Comparison of ENCODE assay signal across 8 cellular contexts in the genomic region with DNA sequence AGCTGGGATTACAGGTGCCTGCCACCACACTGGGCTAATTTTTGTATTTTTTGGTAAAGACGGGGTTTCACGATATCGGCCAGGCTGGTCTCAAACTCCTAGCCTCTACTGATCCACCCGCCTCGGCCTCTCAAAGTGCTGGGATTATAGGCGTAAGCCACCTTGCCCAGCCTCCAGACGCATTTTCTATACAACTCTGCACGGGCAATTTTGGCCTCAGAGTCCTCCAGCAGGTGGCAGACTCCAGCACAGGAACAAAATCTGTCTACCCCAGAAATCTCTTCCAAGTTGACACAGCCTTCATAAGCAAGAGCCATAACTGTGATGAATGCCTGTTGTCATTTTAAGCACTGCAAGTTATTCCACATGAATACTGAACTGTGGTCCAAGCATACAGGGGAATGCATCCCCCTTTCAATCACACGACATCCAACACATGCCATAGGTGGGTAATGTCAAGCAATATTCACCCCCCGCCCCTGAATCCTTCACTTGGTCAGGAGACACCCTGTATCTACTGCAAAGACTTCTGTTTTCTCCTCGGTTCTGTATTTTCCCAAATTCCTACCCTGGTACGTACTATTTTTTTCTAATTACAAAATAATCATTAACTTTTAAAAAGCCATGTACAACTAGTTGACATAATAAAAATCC. TPM values are rescaled to one million over a fixed set of nuclear protein-coding genes. Genes with fewer than 3 reads are reported as not detected.
DNase-seq lines count a peak whose midpoint lies in the region; TF ChIP-seq lines count a peak whose summit lies in the region.

No MANE protein-coding gene starts in this region.

- H2AK5ac ChIP-seq in H9 (ENCODE audit: insufficient read length, low read length) (no peak overlapping the region), neuronal stem cell (ENCODE audit: low read depth, low read length) (no peak overlapping the region)

- H3K9me2 ChIP-seq in Loucy (replicated peaks; ENCODE audit: low read depth, low read length) = no peaks in the 10 kb centered on the region

- H3K79me1 ChIP-seq in H9 (ENCODE audit: insufficient read depth, low read depth, low read length, poor library complexity, severe bottlenecking) (no peaks in the 10 kb centered on the region), neuronal stem cell (ENCODE audit: low read depth, low read length) (no peaks in the 10 kb centered on the region)

- no peaks in the 10 kb centered on the region for H3K27me3 Mint-ChIP-seq in H9 (ENCODE audit: low read depth)
- peaks cover 2% of the 10 kb centered on the region for H3K27me3 Mint-ChIP-seq in activated CD4-positive, alpha-beta T cell treated with anti-CD3 and anti-CD28 coated beads, Interleukin-2, amount 10 ng/mL, durations not matched to agents 24 days and 14 days

- H3K9me3 ChIP-seq in H9 (ENCODE audit: control insufficient read depth, low read depth, low read length) (no peaks in the 10 kb centered on the region), Loucy (ENCODE audit: insufficient read depth, low read depth, low read length) (no peaks in the 10 kb centered on the region), fibroblast of lung (ENCODE audit: control insufficient read depth, insufficient read depth, low read depth, low read length) (no peaks in the 10 kb centered on the region), neuronal stem cell (replicated peaks in 1 of 2; ENCODE audit: control insufficient read depth in 2 of 2, insufficient read depth in 1 of 2, low read depth in 1 of 2, low read length in 2 of 2) (peaks cover 0 to 2% of the 10 kb centered on the region in 2 donors)

- CTCF ChIA-PET in GM10248 (lab: Yijun Ruan, JAX) = interaction anchor here (0.8 to 14.5 kb wide), 13 partner anchors 10 to 262 kb away, joined by 3 to 220 read pairs (median 4); no protein-coding TSS in a partner anchor

- H2BK12ac ChIP-seq in H9 (ENCODE audit: insufficient read length, low read depth, low read length) (no peak overlapping the region), neuronal stem cell (ENCODE audit: low read length) (no peak overlapping the region)

- DNase-seq in ACHN (peak; percentile 49), GM10248 (ENCODE audit: extremely low spot score) (peak; percentile 56), H9 (peak; percentile 43), fibroblast of lung (ENCODE audit: low read depth in 2 of 2) (peak in 1 of 2 donors; percentile 42), neuronal stem cell (ENCODE audit: low spot score) (no peak)
- DNase-seq in activated CD4-positive, alpha-beta T cell treated with anti-CD3 and anti-CD28 coated beads, Interleukin-2, amount 10 ng/mL, durations not matched to agents 24 days and 14 days = peak; percentile 74
- peak; percentile 1 for DNase-seq in stimulated activated CD8-positive, alpha-beta memory T cell treated with anti-CD3 and anti-CD28 coated beads, Interleukin-15, amount 100 ng/mL, for 1 hour (ENCODE audit: low read depth)

- H3K18ac ChIP-seq in H9 (ENCODE audit: insufficient read length, low read depth, low read length) (no peak overlapping the region), neuronal stem cell (ENCODE audit: low read length) (no peak overlapping the region)

- intact Hi-C loops in activated CD4-positive, alpha-beta T cell treated with anti-CD3 and anti-CD28 coated beads, Interleukin-2, amount 10 ng/mL, durations not matched to agents 24 days and 14 days (cut with micrococcal nuclease) = loop anchor here (2.0 kb wide), 1 partner anchor 949 kb away; no protein-coding TSS in a partner anchor

- H3K23me2 ChIP-seq in H9 (ENCODE audit: insufficient read length, low read depth, low read length, poor library complexity, severe bottlenecking) = no peaks in the 10 kb centered on the region

- H3K4me2 ChIP-seq in H9 (ENCODE audit: insufficient read depth, insufficient read length, low read length) (no peak overlapping the region), Loucy (ENCODE audit: low read depth, low read length, poor library complexity, severe bottlenecking) (no peak overlapping the region), fibroblast of lung (ENCODE audit: extremely low read depth, insufficient read depth, low read length) (no peak overlapping the region), neuronal stem cell (ENCODE audit: insufficient read depth, low read length, poor library complexity, severe bottlenecking) (no peak overlapping the region)

- H3K56ac ChIP-seq in H9 (ENCODE audit: insufficient read length, low read depth, low read length) = no peak overlapping the region

- H4K8ac ChIP-seq in H9 (replicated peaks; ENCODE audit: insufficient read length, low read depth, low read length) = no peak overlapping the region
- H4K8ac ChIP-seq in neuronal stem cell (ENCODE audit: low read depth, low read length) = no peak overlapping the region

- no peak overlapping the region for H2BK120ac ChIP-seq in H9 (ENCODE audit: low read depth, low read length, poor library complexity, severe bottlenecking)
- H2BK120ac ChIP-seq in neuronal stem cell (ENCODE audit: low read depth, low read length) = no peak overlapping the region

- H2AFZ ChIP-seq in H9 (ENCODE audit: low read length) (no peak overlapping the region), Loucy (ENCODE audit: low read length) (no peak overlapping the region), fibroblast of lung (ENCODE audit: low read length) (no peak overlapping the region), neuronal stem cell (ENCODE audit: low read length) (no peak overlapping the region)

- H3K79me2 ChIP-seq in H9 (ENCODE audit: insufficient read depth, low read length) (no peaks in the 10 kb centered on the region), Loucy (ENCODE audit: insufficient read depth, low read length) (no peaks in the 10 kb centered on the region), fibroblast of lung (ENCODE audit: control insufficient read depth, insufficient read depth, low read length) (no peaks in the 10 kb centered on the region)

- no peak overlapping the region for H2BK5ac ChIP-seq in H9 (ENCODE audit: insufficient read length, low read length)
- H2BK5ac ChIP-seq in neuronal stem cell (ENCODE audit: low read length) = no peak overlapping the region

- H3K14ac ChIP-seq in H9 (ENCODE audit: insufficient read depth, low read length) (no peak overlapping the region), neuronal stem cell (ENCODE audit: low read length) (no peak overlapping the region)

- H3K23ac ChIP-seq in H9 (ENCODE audit: insufficient read length, low read depth, low read length) (no peak overlapping the region), neuronal stem cell (ENCODE audit: low read depth, low read length, poor library complexity) (no peak overlapping the region)

- H3K27ac ChIP-seq in H9 (ENCODE audit: insufficient read length, low read depth, low read length) = no peak overlapping the region
- H3K27ac ChIP-seq in fibroblast of lung (ENCODE audit: insufficient read depth, low read length) = no peak overlapping the region
- H3K27ac ChIP-seq in neuronal stem cell (replicated peaks; ENCODE audit: low read length) = no peak overlapping the region

- H3K27ac Mint-ChIP-seq in H9 = no peak overlapping the region
- no peak overlapping the region for H3K27ac Mint-ChIP-seq in activated CD4-positive, alpha-beta T cell treated with anti-CD3 and anti-CD28 coated beads, Interleukin-2, amount 10 ng/mL, durations not matched to agents 24 days and 14 days

- POLR2A ChIA-PET in GM10248 (lab: Yijun Ruan, JAX) = no interaction called here

- H3K27me3 ChIP-seq in H9 (ENCODE audit: insufficient read depth, low read length) = no peaks in the 10 kb centered on the region
- no peaks in the 10 kb centered on the region for H3K27me3 ChIP-seq in Loucy (ENCODE audit: insufficient read depth, low read length, poor library complexity, severe bottlenecking)
- no peaks in the 10 kb centered on the region for H3K27me3 ChIP-seq in fibroblast of lung (ENCODE audit: control insufficient read depth, insufficient read depth, low read length)
- no peaks in the 10 kb centered on the region for H3K27me3 ChIP-seq in neuronal stem cell (ENCODE audit: control insufficient read depth in 3 of 3, insufficient read depth in 3 of 3, low read depth in 1 of 3, low read length in 3 of 3)

- in situ Hi-C loops in ACHN (cut with HindIII; ENCODE audit: low pct_ligation_motif_present, low pct_unique_long_range_greater_than_20kb, low sequenced_read_pairs) = loop anchor here (25.0 kb wide), 1 partner anchor 182 kb away; no protein-coding TSS in a partner anchor

- H3F3A ChIP-seq in Loucy (ENCODE audit: low read depth) = no peaks in the 10 kb centered on the region

- H4K20me1 ChIP-seq in H9 (ENCODE audit: control insufficient read depth, insufficient read depth, insufficient read length) (no peaks in the 10 kb centered on the region), Loucy (ENCODE audit: insufficient read depth, low read length, poor library complexity, severe bottlenecking) (no peaks in the 10 kb centered on the region), fibroblast of lung (ENCODE audit: control insufficient read depth, extremely low read depth, insufficient read depth, low read length) (no peaks in the 10 kb centered on the region)

- no peak overlapping the region for H3T11ph ChIP-seq in H9 (ENCODE audit: low read length)

- no peak overlapping the region for H3K9ac ChIP-seq in H9 (ENCODE audit: extremely low read depth, insufficient read length, low read length)
- no peak overlapping the region for H3K9ac ChIP-seq in Loucy (ENCODE audit: low read depth, low read length, poor library complexity, severe bottlenecking)
- H3K9ac ChIP-seq in fibroblast of lung (ENCODE audit: insufficient read depth, low read length) = no peak overlapping the region
- no peak overlapping the region for H3K9ac ChIP-seq in neuronal stem cell (ENCODE audit: low read depth, low read length, poor library complexity)

- H3K4me3 Mint-ChIP-seq in H9 = no peak overlapping the region
- no peak overlapping the region for H3K4me3 Mint-ChIP-seq in activated CD4-positive, alpha-beta T cell treated with anti-CD3 and anti-CD28 coated beads, Interleukin-2, amount 10 ng/mL, durations not matched to agents 24 days and 14 days

- WGBS in H9 (ENCODE audit: extremely low coverage, insufficient read length, low lambda C conversion rate) = 100% methylated on average over 2 of the region's 12 CpGs
- WGBS in neuronal stem cell (ENCODE audit: extremely low coverage in 2 of 2, insufficient read length in 2 of 2, insufficient replicate concordance in 1 of 2), 2 donors = 100% methylated on average over 1 of the region's 12 CpGs; no CpG with 5 or more reads in 1 of the 2 donors

- H3K4me1 ChIP-seq in H9 (ENCODE audit: insufficient read depth, low read length) = no peaks in the 10 kb centered on the region
- no peaks in the 10 kb centered on the region for H3K4me1 ChIP-seq in Loucy (ENCODE audit: insufficient read depth, low read length, poor library complexity, severe bottlenecking)
- no peaks in the 10 kb centered on the region for H3K4me1 ChIP-seq in fibroblast of lung (ENCODE audit: control insufficient read depth, extremely low read depth, insufficient read depth, low read length)
- H3K4me1 ChIP-seq in neuronal stem cell (ENCODE audit: control insufficient read depth in 2 of 2, insufficient read depth in 1 of 2, low read depth in 1 of 2, low read length in 2 of 2) = no peaks in the 10 kb centered on the region

- H4K5ac ChIP-seq in H9 (ENCODE audit: insufficient read length, low read depth, low read length) = no peak overlapping the region

- no peaks in the 10 kb centered on the region for H3K4me1 Mint-ChIP-seq in H9
- H3K4me1 Mint-ChIP-seq in activated CD4-positive, alpha-beta T cell treated with anti-CD3 and anti-CD28 coated beads, Interleukin-2, amount 10 ng/mL, durations not matched to agents 24 days and 14 days = no peaks in the 10 kb centered on the region

- no peak overlapping the region for H2BK20ac ChIP-seq in H9 (ENCODE audit: low read depth, low read length, poor library complexity, severe bottlenecking)

- H3K4ac ChIP-seq in H9 (ENCODE audit: low read depth, low read length) (no peak overlapping the region), neuronal stem cell (ENCODE audit: low read length) (no peak overlapping the region)

- no peaks in the 10 kb centered on the region for H3K9me3 Mint-ChIP-seq in H9
- H3K9me3 Mint-ChIP-seq in activated CD4-positive, alpha-beta T cell treated with anti-CD3 and anti-CD28 coated beads, Interleukin-2, amount 10 ng/mL, durations not matched to agents 24 days and 14 days = no peaks in the 10 kb centered on the region

- peaks cover 10 to 48% (median 42%) of the 10 kb centered on the region in 3 experiments; a peak in 6 of 7 replicates for H3K36me3 Mint-ChIP-seq in H9 (ENCODE audit: insufficient read depth in 1 of 3, low read depth in 3 of 3)
- H3K36me3 Mint-ChIP-seq in activated CD4-positive, alpha-beta T cell treated with anti-CD3 and anti-CD28 coated beads, Interleukin-2, amount 10 ng/mL, durations not matched to agents 24 days and 14 days (ENCODE audit: low read depth) = no peaks in the 10 kb centered on the region

- no peak overlapping the region for H2BK15ac ChIP-seq in H9 (ENCODE audit: low read depth, low read length)
- no peak overlapping the region for H2BK15ac ChIP-seq in neuronal stem cell (ENCODE audit: low read length)

- peak; percentile 68 for TF ChIP-seq CTCF in GM10248 (IDR thresholded peaks at IDR 0.05; ENCODE audit: control extremely low read depth, extremely low read depth, low read depth, missing control alignments)
- TF ChIP-seq CTCF in H9 (conservative IDR thresholded peaks at IDR 0.05) = peak; percentile 68
- TF ChIP-seq CTCF in Loucy (conservative IDR thresholded peaks at IDR 0.05; ENCODE audit: low read length) = peak; percentile 49
- peak; percentile 46 to 66 for TF ChIP-seq CTCF in fibroblast of lung (conservative IDR thresholded peaks at IDR 0.05 in 1 of 2, IDR thresholded peaks at IDR 0.05 in 1 of 2; ENCODE audit: low read depth in 1 of 2, low read length in 2 of 2)

- H3K36me3 ChIP-seq in Loucy (ENCODE audit: insufficient read depth, low read length) (no peaks in the 10 kb centered on the region), fibroblast of lung (ENCODE audit: control insufficient read depth, insufficient read depth, low read length) (no peaks in the 10 kb centered on the region), neuronal stem cell (replicated peaks in 1 of 2; ENCODE audit: control insufficient read depth in 2 of 2, insufficient read depth in 2 of 2, low read length in 2 of 2) (peaks cover 20 to 69% of the 10 kb centered on the region in 2 donors)

- H3K4me3 ChIP-seq in Loucy (ENCODE audit: low read length, poor library complexity, severe bottlenecking) (no peak overlapping the region), fibroblast of lung (replicated peaks in 1 of 4; ENCODE audit: control extremely low read depth in 1 of 4, insufficient read depth in 1 of 4, low read depth in 3 of 4, low read length in 4 of 4) (no peak overlapping the region), neuronal stem cell (ENCODE audit: low read length in 2 of 2) (no peak overlapping the region)

- H4K91ac ChIP-seq in H9 (ENCODE audit: insufficient read length, low read depth, low read length) (no peak overlapping the region), neuronal stem cell (ENCODE audit: low read depth, low read length, poor library complexity) (no peak overlapping the region)

RNA-seq across cellular contexts. Expression of gene ALDH7A1, which starts 50.8 kb away (rescaled TPM):
- total RNA-seq in H9 (2021) = 142 and 148 TPM in 2 replicates
- total RNA-seq in activated CD4-positive, alpha-beta T cell treated with anti-CD3 and anti-CD28 coated beads, Interleukin-2, amount 10 ng/mL, durations not matched to agents 24 days and 14 days = 1.3 and 1.9 TPM in 2 replicates
- 39.5 and 44.8 TPM in 2 replicates for total RNA-seq in fibroblast of lung
- polyA plus RNA-seq in fibroblast of lung = 53.3 and 74.9 TPM in 2 replicates
- 64.1 and 89.7 TPM in 2 replicates for polyA plus RNA-seq in fibroblast of lung (2012)
- 58.5 and 59.1 TPM in 2 replicates for polyA minus RNA-seq in fibroblast of lung (ENCODE audit: low replicate concordance)
- polyA plus RNA-seq in neuronal stem cell (2013, experiment 1 of 2) = 126 TPM
- 128 TPM for polyA plus RNA-seq in neuronal stem cell (2013, experiment 2 of 2)

RNA-seq across cellular contexts. Expression of gene PHAX, which starts 56.5 kb away (rescaled TPM):
- total RNA-seq in H9 (2021) (62.9 and 65.6 TPM in 2 replicates), fibroblast of lung (51.4 and 54.5 TPM in 2 replicates)
- total RNA-seq in activated CD4-positive, alpha-beta T cell treated with anti-CD3 and anti-CD28 coated beads, Interleukin-2, amount 10 ng/mL, durations not matched to agents 24 days and 14 days = 50.2 and 51.7 TPM in 2 replicates
- 103 TPM in 2 replicates for polyA plus RNA-seq in fibroblast of lung
- polyA plus RNA-seq in fibroblast of lung (2012) = 54.4 and 60.6 TPM in 2 replicates
- 13.9 and 25.3 TPM in 2 replicates for polyA minus RNA-seq in fibroblast of lung (ENCODE audit: low replicate concordance)
- 26.4 TPM for polyA plus RNA-seq in neuronal stem cell (2013, experiment 1 of 2)
- polyA plus RNA-seq in neuronal stem cell (2013, experiment 2 of 2) = 26.2 TPM

Comparison
In these comparisons a context has a peak if more than half of its experiments do, and no peak if none do; other contexts are left out.
1. RNA of gene ALDH7A1, which starts 50.8 kb away (total RNA-seq): 142 to 148 TPM in H9 and 39.5 to 44.8 TPM in fibroblast of lung; 1.3 to 1.9 TPM in activated CD4-positive, alpha-beta T cell treated with anti-CD3 and anti-CD28 coated beads, Interleukin-2, amount 10 ng/mL, durations not matched to agents 24 days and 14 days; every median in the first group is over 10 times any median in the second.
2. Peak in every context shown above with its lines, with median percentiles within 50 percentile points of each other: CTCF ChIP-seq.